Comparison of ENCODE assay signal across 27 cellular contexts in the genomic region with DNA sequence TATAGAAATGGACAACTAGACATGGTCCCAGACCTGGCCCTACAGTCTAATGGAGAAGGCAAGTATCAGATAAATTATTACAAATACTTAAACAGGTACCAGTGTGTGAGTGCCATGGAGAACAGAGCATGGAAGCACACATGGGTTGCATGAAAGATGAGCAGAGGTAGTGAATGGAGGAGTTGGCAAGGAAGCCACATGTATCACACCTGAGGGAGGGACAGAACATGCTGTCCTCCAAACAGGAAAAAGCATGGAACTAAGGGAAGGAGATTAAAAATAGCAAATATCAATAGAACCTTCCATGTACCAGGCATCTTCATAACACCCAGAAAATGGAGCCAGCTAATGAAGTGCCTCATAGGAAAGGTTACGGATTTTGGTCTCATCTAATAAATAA.
"Had no signal": no experiment of that assay in that cellular context is flagged by ENCODE, and none has a peak within 500 bp of the region (broad histone marks: within the 10 kb centered on the region; RNA-seq: fewer than 3 reads in every experiment).

No MANE protein-coding gene starts in this region.

- H3K4me1 ChIP-seq: neural progenitor cell, right lobe of liver, thyroid gland, transverse colon, upper lobe of right lung, uterus had no signal

- H3K4me1 Mint-ChIP-seq: nephron, neural progenitor cell had no signal

- DNase-seq: naive thymus-derived CD4-positive, alpha-beta T cell; natural killer cell; occipital lobe; psoas muscle; right cardiac atrium; right lobe of liver; sigmoid colon; small intestine; stimulated activated CD4-positive, alpha-beta T cell treated with anti-CD3 and anti-CD28 coated beads, Interleukin-12 subunit alpha, Interleukin-12 subunit beta, amount 100 ng/mL, for 4 hours; stimulated activated CD4-positive, alpha-beta T cell treated with anti-CD3 and anti-CD28 coated beads, Interleukin-1b, Interleukin-23, amount 100 ng/mL, for 48 hours; stimulated activated CD4-positive, alpha-beta T cell treated with anti-CD3 and anti-CD28 coated beads, Interleukin-4, amount 100 ng/mL, for 24 hours; stimulated activated naive B cell treated with anti-CD40 and anti-IgM and Interleukin-4, amounts not matched to agents 10 μg/mL and 1 μg/mL and 100 μg/mL, for 72 hours; stimulated activated naive CD4-positive, alpha-beta T cell treated with Interleukin-2 at 50 U/mL for 16 hours; stomach; thyroid gland; transverse colon; upper lobe of right lung; uterus had no signal

- H3K36me3 ChIP-seq: ovary, right lobe of liver, thyroid gland, transverse colon, uterus had no signal

- H3K9me3 ChIP-seq: ovary, psoas muscle, right lobe of liver, sigmoid colon, stomach, thoracic aorta, thyroid gland, transverse colon, upper lobe of right lung, uterus had no signal

- H3K27me3 ChIP-seq: neural progenitor cell, ovary, right lobe of liver, sigmoid colon, stomach, thyroid gland, transverse colon, upper lobe of right lung, uterus had no signal

- H3K4me3 Mint-ChIP-seq: naive thymus-derived CD4-positive, alpha-beta T cell; natural killer cell; nephron; neural progenitor cell; stimulated activated effector memory CD8-positive, alpha-beta T cell treated with anti-CD3 and anti-CD28 coated beads, Interleukin-12 subunit alpha, Interleukin-12 subunit beta, amount 100 ng/mL, for 72 hours; stimulated activated naive B cell treated with anti-CD40 and anti-IgM and Interleukin-4, amounts not matched to agents 10 μg/mL and 1 μg/mL and 100 μg/mL, for 72 hours; stimulated activated naive CD8-positive, alpha-beta T cell treated with anti-CD3 and anti-CD28 coated beads, Interleukin-15, Interleukin-2, amounts not matched to agents 100 ng/mL and 50 ng/mL, for 24 hours; type B pancreatic cell had no signal

- ATAC-seq: naive thymus-derived CD4-positive, alpha-beta T cell; natural killer cell; right lobe of liver; stimulated activated effector memory CD8-positive, alpha-beta T cell treated with anti-CD3 and anti-CD28 coated beads, Interleukin-12 subunit alpha, Interleukin-12 subunit beta, amount 100 ng/mL, for 72 hours; stimulated activated naive B cell treated with anti-CD40 and anti-IgM and Interleukin-4, amounts not matched to agents 10 μg/mL and 1 μg/mL and 100 μg/mL, for 72 hours; upper lobe of right lung had no signal

- H3K27ac ChIP-seq: neural progenitor cell, ovary, parathyroid adenoma, psoas muscle, right lobe of liver, stomach, thoracic aorta, thyroid gland, transverse colon, upper lobe of right lung, uterus had no signal

- H3K27me3 Mint-ChIP-seq: naive thymus-derived CD4-positive, alpha-beta T cell; progenitor cell of endocrine pancreas; stimulated activated naive B cell treated with anti-CD40 and anti-IgM and Interleukin-4, amounts not matched to agents 10 μg/mL and 1 μg/mL and 100 μg/mL, for 72 hours; stimulated activated naive CD8-positive, alpha-beta T cell treated with anti-CD3 and anti-CD28 coated beads, Interleukin-15, Interleukin-2, amounts not matched to agents 100 ng/mL and 50 ng/mL, for 24 hours; type B pancreatic cell had no signal

- H3K27ac Mint-ChIP-seq: naive thymus-derived CD4-positive, alpha-beta T cell; natural killer cell; nephron; neural progenitor cell; progenitor cell of endocrine pancreas; stimulated activated effector memory CD8-positive, alpha-beta T cell treated with anti-CD3 and anti-CD28 coated beads, Interleukin-12 subunit alpha, Interleukin-12 subunit beta, amount 100 ng/mL, for 72 hours; stimulated activated naive B cell treated with anti-CD40 and anti-IgM and Interleukin-4, amounts not matched to agents 10 μg/mL and 1 μg/mL and 100 μg/mL, for 72 hours; stimulated activated naive CD8-positive, alpha-beta T cell treated with anti-CD3 and anti-CD28 coated beads, Interleukin-15, Interleukin-2, amounts not matched to agents 100 ng/mL and 50 ng/mL, for 24 hours; type B pancreatic cell had no signal

- H3K9me3 Mint-ChIP-seq: natural killer cell; nephron; stimulated activated effector memory CD8-positive, alpha-beta T cell treated with anti-CD3 and anti-CD28 coated beads, Interleukin-12 subunit alpha, Interleukin-12 subunit beta, amount 100 ng/mL, for 72 hours had no signal

- H3K4me3 ChIP-seq: neural progenitor cell, ovary, psoas muscle, right lobe of liver, sigmoid colon, stomach, thoracic aorta, thyroid gland, transverse colon, upper lobe of right lung, uterus had no signal

- FAIRE-seq: small intestine had no signal
